ENCODE assay signal across 9 cellular contexts in the genomic region with DNA sequence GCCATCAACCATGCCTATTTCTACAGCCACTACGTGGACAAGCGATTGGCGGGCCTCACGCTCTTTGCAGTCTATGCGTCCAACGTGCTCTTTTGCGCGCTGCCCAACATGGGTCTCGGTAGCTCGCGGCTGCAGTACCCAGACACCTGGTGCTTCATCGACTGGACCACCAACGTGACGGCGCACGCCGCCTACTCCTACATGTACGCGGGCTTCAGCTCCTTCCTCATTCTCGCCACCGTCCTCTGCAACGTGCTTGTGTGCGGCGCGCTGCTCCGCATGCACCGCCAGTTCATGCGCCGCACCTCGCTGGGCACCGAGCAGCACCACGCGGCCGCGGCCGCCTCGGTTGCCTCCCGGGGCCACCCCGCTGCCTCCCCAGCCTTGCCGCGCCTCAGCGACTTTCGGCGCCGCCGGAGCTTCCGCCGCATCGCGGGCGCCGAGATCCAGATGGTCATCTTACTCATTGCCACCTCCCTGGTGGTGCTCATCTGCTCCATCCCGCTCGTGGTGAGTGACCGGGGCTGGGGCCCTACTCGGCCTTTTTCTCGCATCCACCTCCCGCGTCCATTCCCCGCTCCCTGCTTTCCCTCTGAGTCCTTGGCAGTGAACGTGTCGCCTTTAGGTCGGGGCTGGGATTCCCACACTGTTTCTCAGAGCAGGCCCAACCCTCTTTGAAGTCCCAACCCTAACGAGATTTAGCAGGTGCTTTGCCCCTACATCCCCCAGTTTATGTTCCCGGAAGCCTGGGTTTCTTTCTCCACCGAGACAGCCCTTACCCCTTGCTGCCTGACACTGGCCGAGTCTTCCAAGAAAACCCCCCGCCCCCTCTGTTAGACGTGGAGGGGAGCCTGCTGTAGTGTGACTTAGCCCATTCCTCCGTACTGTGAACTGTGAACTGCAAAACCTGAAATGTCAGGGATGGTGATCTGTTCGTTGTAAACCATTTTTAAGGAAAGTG. TPM values are rescaled to one million over a fixed set of nuclear protein-coding genes. Genes with fewer than 3 reads are reported as not detected.
DNase-seq lines count a peak whose midpoint lies in the region; ATAC-seq and TF ChIP-seq lines count a peak whose summit lies in the region.
"Had no signal": no experiment of that assay in that cellular context is flagged by ENCODE, and none has a peak within 500 bp of the region (broad histone marks: within the 10 kb centered on the region; RNA-seq: fewer than 3 reads in every experiment).

No MANE protein-coding gene starts in this region.

- H3K27ac Mint-ChIP-seq in neural progenitor cell: no peak overlapping the region

- no peaks in the 10 kb centered on the region for H4K20me1 ChIP-seq in fibroblast of lung (ENCODE audit: control insufficient read depth, extremely low read depth, insufficient read depth, low read length)
- H4K20me1 ChIP-seq in neural progenitor cell (ENCODE audit: low read depth): peaks cover 21% of the 10 kb centered on the region

- H3K79me2 ChIP-seq in fibroblast of lung (ENCODE audit: control insufficient read depth, insufficient read depth, low read length) (peaks cover 57% of the 10 kb centered on the region), neural progenitor cell (ENCODE audit: low read depth) (no peaks in the 10 kb centered on the region)

- no peaks in the 10 kb centered on the region for H3K27me3 ChIP-seq in fibroblast of lung (ENCODE audit: control insufficient read depth, insufficient read depth, low read length)
- H3K27me3 ChIP-seq in neural progenitor cell: peaks cover 82% of the 10 kb centered on the region

- in situ Hi-C loops in KBM-7 (cut with MboI; ENCODE audit: low pct_unique_long_range_greater_than_20kb, low sequenced_read_pairs): no loop called here

- DNase-seq in GM12864 (ENCODE audit: low read depth) (no peak), fibroblast of lung (ENCODE audit: low read depth in 2 of 2) (peak; percentile 31 to 46), neural progenitor cell (ENCODE audit: low spot score) (peak; percentile 63), KBM-7 (no peak)
- DNase-seq in activated CD8-positive, alpha-beta memory T cell treated with anti-CD3 and anti-CD28 coated beads, Interleukin-2, amount 50 U/mL, for 4 hours: peak; percentile 41

- peaks cover 35% of the 10 kb centered on the region for H3K27me3 Mint-ChIP-seq in neural progenitor cell (ENCODE audit: insufficient read depth, low read depth)

- peak; percentile 21 for ATAC-seq in HG03460 (IDR thresholded peaks at IDR 0.05; ENCODE audit: unreplicated experiment)
- ATAC-seq in HG03135 (IDR thresholded peaks at IDR 0.05; ENCODE audit: unreplicated experiment): no peak
- no peak for ATAC-seq in GM21360 (IDR thresholded peaks at IDR 0.05; ENCODE audit: unreplicated experiment)
- ATAC-seq: K562 had no signal

- TF ChIP-seq CTCF in GM12864 (IDR thresholded peaks at IDR 0.05; ENCODE audit: low read depth, low read length, missing control alignments) (no peak), fibroblast of lung (conservative IDR thresholded peaks at IDR 0.05 in 1 of 2, IDR thresholded peaks at IDR 0.05 in 1 of 2; ENCODE audit: low read depth in 1 of 2, low read length in 2 of 2) (no peak), neural progenitor cell (IDR thresholded peaks at IDR 0.05) (no peak)

- peak overlapping the region; percentile 54 for H2AFZ ChIP-seq in fibroblast of lung (ENCODE audit: low read length)
- peak overlapping the region; percentile 17 for H2AFZ ChIP-seq in neural progenitor cell (replicated peaks)

- H3K4me1 Mint-ChIP-seq in neural progenitor cell: peaks cover 33% of the 10 kb centered on the region

- no peaks in the 10 kb centered on the region for H3K36me3 ChIP-seq in fibroblast of lung (ENCODE audit: control insufficient read depth, insufficient read depth, low read length)
- no peaks in the 10 kb centered on the region for H3K36me3 ChIP-seq in neural progenitor cell

- H3K36me3 Mint-ChIP-seq in neural progenitor cell: no peaks in the 10 kb centered on the region

- H3K4me3 ChIP-seq in GM12864 (ENCODE audit: low read depth, low read length) (peak overlapping the region; percentile 74), fibroblast of lung (replicated peaks in 1 of 4; ENCODE audit: control extremely low read depth in 1 of 4, insufficient read depth in 1 of 4, low read depth in 3 of 4, low read length in 4 of 4) (peak overlapping the region; percentile 79 to 95 (median 84)), neural progenitor cell (peak overlapping the region; percentile 68)
- H3K4me3 ChIP-seq: K562 had no signal

- H3K27ac ChIP-seq in fibroblast of lung (ENCODE audit: insufficient read depth, low read length) (peak overlapping the region; percentile 24), neural progenitor cell (no peak overlapping the region)

- H3K9me3 ChIP-seq in fibroblast of lung (ENCODE audit: control insufficient read depth, insufficient read depth, low read depth, low read length) (no peaks in the 10 kb centered on the region), neural progenitor cell (ENCODE audit: low read depth) (no peaks in the 10 kb centered on the region)

- H3K9me3 Mint-ChIP-seq in neural progenitor cell: no peaks in the 10 kb centered on the region

- peak overlapping the region; percentile 92 for H3K4me3 Mint-ChIP-seq in neural progenitor cell

- H3K4me1 ChIP-seq in fibroblast of lung (ENCODE audit: control insufficient read depth, extremely low read depth, insufficient read depth, low read length): peaks cover 2% of the 10 kb centered on the region
- peaks cover 27% of the 10 kb centered on the region for H3K4me1 ChIP-seq in neural progenitor cell

- no peak overlapping the region for H3K9ac ChIP-seq in fibroblast of lung (ENCODE audit: insufficient read depth, low read length)
- H3K9ac ChIP-seq in neural progenitor cell: no peak overlapping the region

- peak overlapping the region; percentile 94 for H3K4me2 ChIP-seq in fibroblast of lung (ENCODE audit: extremely low read depth, insufficient read depth, low read length)
- H3K4me2 ChIP-seq in neural progenitor cell: peak overlapping the region; percentile 94

- peaks cover 16% of the 10 kb centered on the region for H3F3A ChIP-seq in neural progenitor cell (ENCODE audit: low read depth)

RNA-seq across cellular contexts. Expression of a gene that starts 1.9 kb away (rescaled TPM):
- total RNA-seq in fibroblast of lung: 3.3 and 5.4 TPM in 2 replicates
- polyA plus RNA-seq in fibroblast of lung: 1.6 and 10.2 TPM in 2 replicates
- polyA plus RNA-seq in fibroblast of lung (2012): 1.4 and 8.3 TPM in 2 replicates
- 1.9 and 10.2 TPM in 2 replicates for polyA minus RNA-seq in fibroblast of lung (ENCODE audit: low replicate concordance)
- 0.65 TPM in 1 of 2 replicates, not detected in the other for total RNA-seq in neural progenitor cell (ENCODE audit: low replicate concordance)
- polyA plus RNA-seq: K562 had no signal

Comparison
In these comparisons a context has a peak if more than half of its experiments do, and no peak if none do; other contexts are left out.
1. DNase-seq: peak in activated CD8-positive, alpha-beta memory T cell treated with anti-CD3 and anti-CD28 coated beads, Interleukin-2, amount 50 U/mL, for 4 hours (single experiment), fibroblast of lung (2 of 2) and neural progenitor cell (single experiment); none in GM12864 (single experiment) and KBM-7 (single experiment).
2. Peak in every context shown above with its lines, with median percentiles within 50 percentile points of each other: H3K4me3 ChIP-seq.